In genomic region chrX:149371984-149372383, GRCh38 we compare ENCODE assay signal across 28 cellular contexts.
DNase-seq lines count a peak whose midpoint lies in the region; ATAC-seq and TF ChIP-seq lines count a peak whose summit lies in the region.
"Had no signal": no experiment of that assay in that cellular context is flagged by ENCODE, and none has a peak within 500 bp of the region (broad histone marks: within the 10 kb centered on the region; RNA-seq: fewer than 3 reads in every experiment).

No MANE protein-coding gene starts in this region.

- H3T11ph ChIP-seq in H9 (ENCODE audit: low read length), result no peak overlapping the region

- H3K27ac ChIP-seq in BLaER1, result no peak overlapping the region
- H3K27ac ChIP-seq in WERI-Rb-1, result no peak overlapping the region
- H3K27ac ChIP-seq in neural cell (ENCODE audit: low read length), result peak overlapping the region; percentile 76
- H3K27ac ChIP-seq in mammary epithelial cell (ENCODE audit: insufficient read depth, low read depth, low read length), result no peak overlapping the region
- H3K27ac ChIP-seq in H9 (ENCODE audit: insufficient read length, low read depth, low read length), result no peak overlapping the region
- H3K27ac ChIP-seq in upper lobe of left lung, result no peak overlapping the region
- H3K27ac ChIP-seq: gastroesophageal sphincter, hepatocyte, lower lobe of right lung, Peyer's patch, VCaP had no signal

- H4K91ac ChIP-seq in H9 (ENCODE audit: insufficient read length, low read depth, low read length), result no peak overlapping the region

- peaks cover 77 to 81% of the 10 kb centered on the region in 2 experiments for H3K9me3 Mint-ChIP-seq in H9
- H3K9me3 Mint-ChIP-seq: activated naive CD4-positive, alpha-beta T cell treated with anti-CD3 and anti-CD28 coated beads, Interleukin-2, amount 50 U/mL, for 24 hours; CD8-positive, alpha-beta memory T cell; natural killer cell treated with Interleukin-12 subunit alpha and Interleukin-12 subunit beta and Interleukin-15 and Interleukin-18, amount 100 ng/mL, for 72 hours; stimulated activated naive B cell treated with anti-CD40 and anti-IgM and Interleukin-4, amounts not matched to agents 10 μg/mL and 1 μg/mL and 100 μg/mL, for 72 hours; T-helper 2 cell treated with Interferon-gamma antibody and Interleukin-4, amounts not matched to agents 5 μg/mL and 100 μg/mL, for 36 hours had no signal

- ATAC-seq in GM21717 (IDR thresholded peaks at IDR 0.05; ENCODE audit: unreplicated experiment) (peak; percentile 58), left colon (no peak), upper lobe of left lung (ENCODE audit: low FRiP score in 2 of 2) (no peak)
- ATAC-seq: gastroesophageal sphincter; lower lobe of right lung; natural killer cell treated with Interleukin-12 subunit alpha and Interleukin-12 subunit beta and Interleukin-15 and Interleukin-18, amount 100 ng/mL, for 72 hours; stimulated activated naive B cell treated with anti-CD40 and anti-IgM and Interleukin-4, amounts not matched to agents 10 μg/mL and 1 μg/mL and 100 μg/mL, for 72 hours had no signal

- H2BK15ac ChIP-seq in H9 (ENCODE audit: low read depth, low read length), result no peak overlapping the region

- no peak for TF ChIP-seq POLR2A in upper lobe of left lung (IDR thresholded peaks at IDR 0.05)

- no peaks in the 10 kb centered on the region for H3K9me2 ChIP-seq in neural cell (ENCODE audit: insufficient read depth, low read length)

- H3F3A ChIP-seq in neural cell (ENCODE audit: insufficient read depth, low read length, poor library complexity, severe bottlenecking), result no peaks in the 10 kb centered on the region

- in situ Hi-C loops in mammary epithelial cell (cut with MboI; ENCODE audit: low sequenced_read_pairs in 2 of 2), result no loop called here

- no peak overlapping the region for H3K4me3 ChIP-seq in BLaER1
- H3K4me3 ChIP-seq in WERI-Rb-1 (ENCODE audit: low read depth, low read length), result no peak overlapping the region
- peak overlapping the region; percentile 44 for H3K4me3 ChIP-seq in neural cell (ENCODE audit: low read length)
- no peak overlapping the region for H3K4me3 ChIP-seq in mammary epithelial cell (replicated peaks in 1 of 3; ENCODE audit: insufficient read depth in 1 of 3, low read depth in 2 of 3, low read length in 3 of 3)
- no peak overlapping the region for H3K4me3 ChIP-seq in upper lobe of left lung
- H3K4me3 ChIP-seq: gastroesophageal sphincter, hepatocyte, lower lobe of right lung, Peyer's patch had no signal

- no peak overlapping the region for H3K14ac ChIP-seq in H9 (ENCODE audit: insufficient read depth, low read length)

- peak; percentile 22 for DNase-seq in WERI-Rb-1
- no peak for DNase-seq in mammary epithelial cell
- no peak for DNase-seq in left colon
- no peak for DNase-seq in H9
- no peak for DNase-seq in upper lobe of left lung
- DNase-seq: activated CD4-positive, alpha-beta T cell treated with anti-CD3 and anti-CD28 coated beads for 4 hours; amygdala; CD8-positive, alpha-beta memory T cell; Karpas-422; kidney glomerular epithelial cell; lower lobe of right lung; NCI-H1417; NCI-H2029; NCI-H526; Peyer's patch; SHP77 treated with DMSO at 0.1 percent for 48 hours; stimulated activated naive B cell treated with anti-CD40 and anti-IgM and Interleukin-4, amounts not matched to agents 10 μg/mL and 1 μg/mL and 100 μg/mL, for 72 hours had no signal

- no peak overlapping the region for H3K18ac ChIP-seq in H9 (ENCODE audit: insufficient read length, low read depth, low read length)

- no peak for TF ChIP-seq CTCF in WERI-Rb-1 (IDR thresholded peaks at IDR 0.05; ENCODE audit: low read depth, low read length)
- TF ChIP-seq CTCF in neural cell (IDR thresholded peaks at IDR 0.05; ENCODE audit: poor library complexity, severe bottlenecking), result no peak
- TF ChIP-seq CTCF in mammary epithelial cell (conservative IDR thresholded peaks at IDR 0.05 in 1 of 2, IDR thresholded peaks at IDR 0.05 in 1 of 2; ENCODE audit: extremely low read depth in 1 of 2, insufficient read depth in 1 of 2, low read depth in 1 of 2, low read length in 2 of 2), result no peak
- TF ChIP-seq CTCF in H9 (conservative IDR thresholded peaks at IDR 0.05), result no peak
- TF ChIP-seq CTCF in upper lobe of left lung (IDR thresholded peaks at IDR 0.05), result no peak

- H3K27me3 Mint-ChIP-seq in H9 (ENCODE audit: low read depth), result peaks cover 2% of the 10 kb centered on the region; the same call in 1 of the 2 replicates
- H3K27me3 Mint-ChIP-seq: activated naive CD4-positive, alpha-beta T cell treated with anti-CD3 and anti-CD28 coated beads, Interleukin-2, amount 50 U/mL, for 24 hours; B cell; stimulated activated naive B cell treated with anti-CD40 and anti-IgM and Interleukin-4, amounts not matched to agents 10 μg/mL and 1 μg/mL and 100 μg/mL, for 72 hours; type B pancreatic cell had no signal

- H3K27ac Mint-ChIP-seq in H9, result no peak overlapping the region; a peak in 1 of 7 replicates
- H3K27ac Mint-ChIP-seq: activated naive CD4-positive, alpha-beta T cell treated with anti-CD3 and anti-CD28 coated beads, Interleukin-2, amount 50 U/mL, for 24 hours; B cell; CD8-positive, alpha-beta memory T cell; natural killer cell treated with Interleukin-12 subunit alpha and Interleukin-12 subunit beta and Interleukin-15 and Interleukin-18, amount 100 ng/mL, for 72 hours; stimulated activated naive B cell treated with anti-CD40 and anti-IgM and Interleukin-4, amounts not matched to agents 10 μg/mL and 1 μg/mL and 100 μg/mL, for 72 hours; T-helper 2 cell treated with Interferon-gamma antibody and Interleukin-4, amounts not matched to agents 5 μg/mL and 100 μg/mL, for 36 hours; type B pancreatic cell had no signal

- no peak for TF ChIP-seq EP300 in neural cell (conservative IDR thresholded peaks at IDR 0.05; ENCODE audit: poor library complexity, severe bottlenecking)
- TF ChIP-seq EP300 in upper lobe of left lung (IDR thresholded peaks at IDR 0.05), result no peak

- no TSS peak for BruUV-seq in mammary epithelial cell (replicated peaks; lab: Mats Ljungman, UMichigan)

- WGBS in mammary epithelial cell (ENCODE audit: low coverage, missing lambda C conversion rate), result 35% methylated on average over 3 of the region's 3 CpGs
- no CpG with 5 or more reads among the region's 3 CpGs for WGBS in H9 (ENCODE audit: extremely low coverage, insufficient read length, low lambda C conversion rate)
- 51 to 71% methylated on average over 3 of the region's 3 CpGs for WGBS in upper lobe of left lung, 2 donors

- H4K8ac ChIP-seq in H9 (replicated peaks; ENCODE audit: insufficient read length, low read depth, low read length), result no peak overlapping the region

- no peak overlapping the region for H3K9ac ChIP-seq in BLaER1
- H3K9ac ChIP-seq in neural cell (ENCODE audit: low read length), result peak overlapping the region; percentile 38
- H3K9ac ChIP-seq in mammary epithelial cell (ENCODE audit: insufficient read depth, low read length), result no peak overlapping the region
- H3K9ac ChIP-seq in H9 (ENCODE audit: extremely low read depth, insufficient read length, low read length), result no peak overlapping the region

- H3K4me2 ChIP-seq in BLaER1 (peak overlapping the region; percentile 48), neural cell (ENCODE audit: low read length) (peak overlapping the region; percentile 6), mammary epithelial cell (ENCODE audit: insufficient read depth, low read depth, low read length) (no peak overlapping the region), H9 (ENCODE audit: insufficient read depth, insufficient read length, low read length) (no peak overlapping the region)
- H3K4me2 ChIP-seq: hepatocyte had no signal

- no peak overlapping the region for H2BK12ac ChIP-seq in H9 (ENCODE audit: insufficient read length, low read depth, low read length)

- H2BK120ac ChIP-seq in H9 (ENCODE audit: low read depth, low read length, poor library complexity, severe bottlenecking), result no peak overlapping the region

- no peak overlapping the region for H3K4me3 Mint-ChIP-seq in H9
- H3K4me3 Mint-ChIP-seq: activated naive CD4-positive, alpha-beta T cell treated with anti-CD3 and anti-CD28 coated beads, Interleukin-2, amount 50 U/mL, for 24 hours; B cell; CD8-positive, alpha-beta memory T cell; natural killer cell treated with Interleukin-12 subunit alpha and Interleukin-12 subunit beta and Interleukin-15 and Interleukin-18, amount 100 ng/mL, for 72 hours; stimulated activated naive B cell treated with anti-CD40 and anti-IgM and Interleukin-4, amounts not matched to agents 10 μg/mL and 1 μg/mL and 100 μg/mL, for 72 hours; T-helper 2 cell treated with Interferon-gamma antibody and Interleukin-4, amounts not matched to agents 5 μg/mL and 100 μg/mL, for 36 hours; type B pancreatic cell had no signal

- peaks cover 7 to 8% of the 10 kb centered on the region in 2 experiments for H3K4me1 Mint-ChIP-seq in H9
- H3K4me1 Mint-ChIP-seq: activated naive CD4-positive, alpha-beta T cell treated with anti-CD3 and anti-CD28 coated beads, Interleukin-2, amount 50 U/mL, for 24 hours; B cell; CD8-positive, alpha-beta memory T cell; stimulated activated naive B cell treated with anti-CD40 and anti-IgM and Interleukin-4, amounts not matched to agents 10 μg/mL and 1 μg/mL and 100 μg/mL, for 72 hours had no signal

- H3K23ac ChIP-seq in H9 (ENCODE audit: insufficient read length, low read depth, low read length), result no peak overlapping the region

- no peak overlapping the region for H3K56ac ChIP-seq in H9 (ENCODE audit: insufficient read length, low read depth, low read length)

- no peak overlapping the region for H4K5ac ChIP-seq in H9 (ENCODE audit: insufficient read length, low read depth, low read length)

- H3K79me2 ChIP-seq in neural cell (replicated peaks; ENCODE audit: insufficient read depth, low read length) (no peaks in the 10 kb centered on the region), mammary epithelial cell (ENCODE audit: insufficient read depth, low read length) (no peaks in the 10 kb centered on the region), H9 (ENCODE audit: insufficient read depth, low read length) (no peaks in the 10 kb centered on the region)
- H3K79me2 ChIP-seq: hepatocyte had no signal

- H3K79me1 ChIP-seq in H9 (ENCODE audit: insufficient read depth, low read depth, low read length, poor library complexity, severe bottlenecking), result no peaks in the 10 kb centered on the region

- H2AK5ac ChIP-seq in H9 (ENCODE audit: insufficient read length, low read length), result no peak overlapping the region

- no peak overlapping the region for H2BK20ac ChIP-seq in H9 (ENCODE audit: low read depth, low read length, poor library complexity, severe bottlenecking)

- intact Hi-C loops in mammary epithelial cell (cut with micrococcal nuclease) (no loop called here), left colon (cut with DNase I, micrococcal nuclease) (no loop called here)

- no peaks in the 10 kb centered on the region for H3K23me2 ChIP-seq in H9 (ENCODE audit: insufficient read length, low read depth, low read length, poor library complexity, severe bottlenecking)

- H3K27me3 ChIP-seq in BLaER1 (no peaks in the 10 kb centered on the region), WERI-Rb-1 (ENCODE audit: insufficient read depth, low read depth, severe bottlenecking) (peaks cover 2% of the 10 kb centered on the region), neural cell (ENCODE audit: insufficient read depth, low read depth, low read length) (no peaks in the 10 kb centered on the region), mammary epithelial cell (ENCODE audit: insufficient read depth, low read length) (no peaks in the 10 kb centered on the region), H9 (ENCODE audit: insufficient read depth, low read length) (no peaks in the 10 kb centered on the region), upper lobe of left lung (no peaks in the 10 kb centered on the region)
- H3K27me3 ChIP-seq: gastroesophageal sphincter, hepatocyte, Peyer's patch had no signal

- no peaks in the 10 kb centered on the region for H4K20me1 ChIP-seq in BLaER1
- H4K20me1 ChIP-seq in neural cell (ENCODE audit: insufficient read depth), result no peaks in the 10 kb centered on the region
- no peaks in the 10 kb centered on the region for H4K20me1 ChIP-seq in mammary epithelial cell (ENCODE audit: insufficient read depth, low read length)
- H4K20me1 ChIP-seq in H9 (ENCODE audit: control insufficient read depth, insufficient read depth, insufficient read length), result no peaks in the 10 kb centered on the region

- H3K4ac ChIP-seq in H9 (ENCODE audit: low read depth, low read length), result no peak overlapping the region

- peaks cover 0 to 7% (median 1%) of the 10 kb centered on the region in 3 experiments; a peak in 4 of 7 replicates for H3K36me3 Mint-ChIP-seq in H9 (ENCODE audit: insufficient read depth in 1 of 3, low read depth in 3 of 3)
- H3K36me3 Mint-ChIP-seq: activated naive CD4-positive, alpha-beta T cell treated with anti-CD3 and anti-CD28 coated beads, Interleukin-2, amount 50 U/mL, for 24 hours; CD8-positive, alpha-beta memory T cell; natural killer cell treated with Interleukin-12 subunit alpha and Interleukin-12 subunit beta and Interleukin-15 and Interleukin-18, amount 100 ng/mL, for 72 hours; stimulated activated naive B cell treated with anti-CD40 and anti-IgM and Interleukin-4, amounts not matched to agents 10 μg/mL and 1 μg/mL and 100 μg/mL, for 72 hours; type B pancreatic cell had no signal

- TF ChIP-seq RAD21 in neural cell (conservative IDR thresholded peaks at IDR 0.05), result no peak

- dilution Hi-C loops in mammary epithelial cell (cut with HindIII; ENCODE audit: low sequenced_read_pairs), result no loop called here

- H3K9me3 ChIP-seq in BLaER1 (no peaks in the 10 kb centered on the region), WERI-Rb-1 (ENCODE audit: severe bottlenecking) (no peaks in the 10 kb centered on the region), neural cell (ENCODE audit: low read length) (no peaks in the 10 kb centered on the region), mammary epithelial cell (replicated peaks; ENCODE audit: insufficient read depth, low read length) (no peaks in the 10 kb centered on the region), H9 (ENCODE audit: control insufficient read depth, low read depth, low read length) (peaks cover 57% of the 10 kb centered on the region), upper lobe of left lung (no peaks in the 10 kb centered on the region)
- H3K9me3 ChIP-seq: gastroesophageal sphincter, lower lobe of right lung, Peyer's patch had no signal

- CTCF ChIA-PET in mammary epithelial cell (lab: Charles Lee; ENCODE audit: low non-redundant PET), result no interaction called here

- no peak overlapping the region for H2BK5ac ChIP-seq in H9 (ENCODE audit: insufficient read length, low read length)

- no peak overlapping the region for H2AFZ ChIP-seq in neural cell (ENCODE audit: low read depth, low read length)
- no peak overlapping the region for H2AFZ ChIP-seq in mammary epithelial cell (ENCODE audit: low read depth, low read length)
- no peak overlapping the region for H2AFZ ChIP-seq in H9 (ENCODE audit: low read length)
- H2AFZ ChIP-seq: hepatocyte had no signal

- no peaks in the 10 kb centered on the region for H3K36me3 ChIP-seq in BLaER1
- H3K36me3 ChIP-seq in WERI-Rb-1, result no peaks in the 10 kb centered on the region
- no peaks in the 10 kb centered on the region for H3K36me3 ChIP-seq in neural cell (ENCODE audit: insufficient read depth, low read length)
- no peaks in the 10 kb centered on the region for H3K36me3 ChIP-seq in mammary epithelial cell (ENCODE audit: insufficient read depth, low read length)
- H3K36me3 ChIP-seq in upper lobe of left lung, result no peaks in the 10 kb centered on the region
- H3K36me3 ChIP-seq: gastroesophageal sphincter, lower lobe of right lung, Peyer's patch had no signal

- H3K4me1 ChIP-seq in BLaER1 (peaks cover 17% of the 10 kb centered on the region; the same call in 1 of the 2 replicates), mammary epithelial cell (ENCODE audit: insufficient read depth, low read length) (no peaks in the 10 kb centered on the region), H9 (ENCODE audit: insufficient read depth, low read length) (no peaks in the 10 kb centered on the region), upper lobe of left lung (no peaks in the 10 kb centered on the region)
- H3K4me1 ChIP-seq: gastroesophageal sphincter, lower lobe of right lung, Peyer's patch had no signal

Comparison
In these comparisons a context has a peak if more than half of its experiments do, and no peak if none do; other contexts are left out.
1. H3K4me2 ChIP-seq: peak in BLaER1 (single experiment) and neural cell (single experiment); none in mammary epithelial cell (single experiment) and H9 (single experiment).